In the genomic region with DNA sequence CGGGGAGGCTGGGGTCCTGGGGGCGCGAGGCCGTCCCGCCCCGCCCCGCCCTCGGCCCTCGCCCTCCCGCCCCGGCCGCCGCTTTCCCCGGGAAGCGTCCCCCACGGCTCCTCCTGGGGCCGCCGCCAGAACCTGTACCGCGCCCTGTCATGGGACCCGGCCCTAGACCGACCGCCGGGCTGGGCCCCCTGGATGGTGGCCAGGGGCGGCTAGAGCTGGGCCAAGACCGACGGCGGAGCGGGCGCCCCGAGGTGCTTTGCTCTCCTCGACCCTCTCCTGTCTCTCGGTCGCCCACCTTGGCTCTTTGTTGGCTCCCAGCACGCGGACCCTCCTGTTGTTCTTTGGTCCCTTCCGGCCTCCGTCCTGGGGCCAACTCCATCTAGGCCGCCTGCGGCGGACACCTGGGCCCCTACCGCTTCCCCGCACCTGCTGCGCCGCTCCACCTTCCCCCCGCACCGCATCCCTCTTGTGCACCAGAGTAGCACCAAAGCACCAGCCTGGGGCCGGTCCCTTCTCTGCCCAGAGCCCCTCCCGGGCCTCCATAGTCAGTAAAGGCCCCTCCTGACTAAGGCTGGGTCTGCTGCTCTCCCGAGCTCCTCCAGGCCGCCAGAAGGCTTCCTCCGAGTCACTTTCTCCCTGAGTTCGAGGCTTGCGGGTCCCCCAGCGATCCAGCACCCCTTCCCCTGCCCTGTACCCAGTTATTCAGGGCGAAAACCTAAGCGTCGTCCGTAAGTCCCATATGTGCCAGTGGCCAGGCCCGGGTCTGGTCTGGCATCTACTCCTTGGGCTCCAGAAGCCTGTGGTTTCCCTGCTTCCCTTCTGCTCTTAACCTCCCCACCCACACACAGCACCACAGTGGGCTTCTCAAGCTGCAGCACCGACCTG, we compare ENCODE assay signal across 8 cellular contexts. TPM values are rescaled to one million over a fixed set of nuclear protein-coding genes. Genes with fewer than 3 reads are reported as not detected.
A peak's percentile ranks its signal among the peaks of the same experiment; 100 is the strongest.
DNase-seq lines count a peak whose midpoint lies in the region; TF ChIP-seq lines count a peak whose summit lies in the region.

No MANE protein-coding gene starts in this region.

- H3K4me3 ChIP-seq in LNCaP clone FGC (ENCODE audit: low read depth, low read length): peak overlapping the region; percentile 94

- intact Hi-C loops in dendritic cell treated with granulocyte-macrophage colony-stimulating factor and Interleukin-4, amounts not matched to agents 40 ng/mL and 50 ng/mL, for 4 days (cut with micrococcal nuclease): loop anchor here (1.0 to 10.0 kb wide), 2 partner anchors 10 to 377 kb away; partner anchors contain the start of genes SLBP and UVSSA

- no peak for TF ChIP-seq CTCF in LNCaP clone FGC (IDR thresholded peaks at IDR 0.05; ENCODE audit: control insufficient read depth, extremely low read depth, insufficient read depth)
- TF ChIP-seq CTCF in neural crest cell (conservative IDR thresholded peaks at IDR 0.05): no peak

- H3K36me3 Mint-ChIP-seq in dendritic cell treated with granulocyte-macrophage colony-stimulating factor and Interleukin-4, amounts not matched to agents 40 ng/mL and 50 ng/mL, for 4 days (ENCODE audit: low read depth): peaks cover 83% of the 10 kb centered on the region
- H3K36me3 Mint-ChIP-seq in neural crest cell (ENCODE audit: low read depth): peaks cover 11% of the 10 kb centered on the region

- H3K4me3 Mint-ChIP-seq in dendritic cell treated with granulocyte-macrophage colony-stimulating factor and Interleukin-4, amounts not matched to agents 40 ng/mL and 50 ng/mL, for 4 days: peak overlapping the region; percentile 93
- peak overlapping the region; percentile 98 for H3K4me3 Mint-ChIP-seq in neural crest cell

- H3K27me3 Mint-ChIP-seq in dendritic cell treated with granulocyte-macrophage colony-stimulating factor and Interleukin-4, amounts not matched to agents 40 ng/mL and 50 ng/mL, for 4 days: no peaks in the 10 kb centered on the region
- H3K27me3 Mint-ChIP-seq in neural crest cell (ENCODE audit: low read depth): no peaks in the 10 kb centered on the region

- H3K27ac Mint-ChIP-seq in dendritic cell treated with granulocyte-macrophage colony-stimulating factor and Interleukin-4, amounts not matched to agents 40 ng/mL and 50 ng/mL, for 4 days: peak overlapping the region; percentile 96
- peak overlapping the region; percentile 96 for H3K27ac Mint-ChIP-seq in neural crest cell (ENCODE audit: unreplicated experiment)

- peaks cover 84% of the 10 kb centered on the region for H3K4me1 Mint-ChIP-seq in dendritic cell treated with granulocyte-macrophage colony-stimulating factor and Interleukin-4, amounts not matched to agents 40 ng/mL and 50 ng/mL, for 4 days (ENCODE audit: low read depth)
- peaks cover 37% of the 10 kb centered on the region for H3K4me1 Mint-ChIP-seq in neural crest cell

- DNase-seq in DMS53 (lab: John Stamatoyannopoulos, UW) (peak; percentile 75), DMS53 treated with DMSO at 0.1 percent for 48 hours (lab: John Stamatoyannopoulos, UW; ENCODE audit: unreplicated experiment) (no peak), LNCaP clone FGC (ENCODE audit: low read depth) (no peak), neural crest cell (ENCODE audit: low read depth, low spot score) (no peak), activated gamma-delta T cell (lab: John Stamatoyannopoulos, UW) (no peak), NCI-H187 (lab: John Stamatoyannopoulos, UW) (no peak)
- no peak for DNase-seq in activated CD4-positive, alpha-beta T cell treated with anti-CD3 and anti-CD28 coated beads, Interleukin-2, amount 50 U/mL, for 1 hour

- H3K9me3 Mint-ChIP-seq in dendritic cell treated with granulocyte-macrophage colony-stimulating factor and Interleukin-4, amounts not matched to agents 40 ng/mL and 50 ng/mL, for 4 days: no peaks in the 10 kb centered on the region
- no peaks in the 10 kb centered on the region for H3K9me3 Mint-ChIP-seq in neural crest cell

RNA-seq across cellular contexts. Expression of gene TACC3, which starts 0.6 kb away (rescaled TPM):
- 159 and 165 TPM in 2 replicates for total RNA-seq in neural crest cell

RNA-seq across cellular contexts. Expression of gene TMEM129, which starts 0.8 kb away (rescaled TPM):
- 36.6 and 37.4 TPM in 2 replicates for total RNA-seq in neural crest cell

RNA-seq across cellular contexts. Expression of gene SLBP, which starts 9.8 kb away (rescaled TPM):
- total RNA-seq in neural crest cell: 60.2 and 64.8 TPM in 2 replicates

RNA-seq across cellular contexts. Expression of gene FAM53A, which starts 37.8 kb away (rescaled TPM):
- total RNA-seq in neural crest cell: 3.6 and 4.3 TPM in 2 replicates
